32 cellular contexts compared by ENCODE assay signal in genomic region chr17:79326814-79327213, GRCh38.
"Had no signal": no experiment of that assay in that cellular context is flagged by ENCODE, and none has a peak within 500 bp of the region (broad histone marks: within the 10 kb centered on the region; RNA-seq: fewer than 3 reads in every experiment).

No MANE protein-coding gene starts in this region.

- H3K9me3 Mint-ChIP-seq: activated CD4-positive, alpha-beta memory T cell treated with anti-CD3 and anti-CD28 coated beads for 36 hours; activated CD4-positive, alpha-beta T cell treated with anti-CD3 and anti-CD28 coated beads, Interleukin-2, amount 10 ng/mL, durations not matched to agents 24 days and 14 days; activated naive CD4-positive, alpha-beta T cell treated with anti-CD3 and anti-CD28 coated beads for 36 hours; activated T-helper 1 cell treated with anti-CD3 and anti-CD28 coated beads, Interleukin-12 subunit alpha, Interleukin-12 subunit beta, Interleukin-2, Interleukin-4 antibody, amounts not matched to agents 30 ng/mL and 10 ng/mL and 1 ng/mL, durations not matched to agents 14 hours and 24 hours and 36 hours; activated T-helper 2 cell treated with anti-CD3 and anti-CD28 coated beads, Interferon-gamma antibody, Interleukin-2, Interleukin-4, amounts not matched to agents 10 μg/mL and 5 μg/mL and 100 μg/mL, durations not matched to agents 14 hours and 24 hours and 36 hours; central memory CD8-positive, alpha-beta T cell; endodermal cell; T-helper 2 cell treated with Interferon-gamma antibody and Interleukin-4, amounts not matched to agents 5 μg/mL and 100 μg/mL, for 36 hours had no signal

- H3K27ac ChIP-seq: brain microvascular endothelial cell, WERI-Rb-1 had no signal

- H3K4me3 Mint-ChIP-seq: activated CD4-positive, alpha-beta memory T cell treated with anti-CD3 and anti-CD28 coated beads for 36 hours; activated CD4-positive, alpha-beta T cell treated with anti-CD3 and anti-CD28 coated beads for 36 hours; activated CD4-positive, alpha-beta T cell treated with anti-CD3 and anti-CD28 coated beads, Interleukin-2, amount 10 ng/mL, durations not matched to agents 24 days and 14 days; activated CD8-positive, alpha-beta memory T cell treated with anti-CD3 and anti-CD28 coated beads, Interleukin-2, amount 10 ng/mL, durations not matched to agents 7 days and 5 days; activated CD8-positive, alpha-beta T cell treated with anti-CD3 and anti-CD28 coated beads, Interleukin-2, amount 10 ng/mL, durations not matched to agents 7 days and 5 days; activated naive CD4-positive, alpha-beta T cell treated with anti-CD3 and anti-CD28 coated beads for 36 hours; activated naive CD8-positive, alpha-beta T cell; activated T-helper 1 cell treated with anti-CD3 and anti-CD28 coated beads, Interleukin-12 subunit alpha, Interleukin-12 subunit beta, Interleukin-2, Interleukin-4 antibody, amounts not matched to agents 30 ng/mL and 10 ng/mL and 1 ng/mL, durations not matched to agents 14 hours and 24 hours and 36 hours; central memory CD8-positive, alpha-beta T cell; endodermal cell; T-helper 17 cell; T-helper 2 cell treated with Interferon-gamma antibody and Interleukin-4, amounts not matched to agents 5 μg/mL and 100 μg/mL, for 36 hours had no signal

- H3K27me3 Mint-ChIP-seq: activated CD4-positive, alpha-beta T cell treated with anti-CD3 and anti-CD28 coated beads, Interleukin-2, amount 10 ng/mL, durations not matched to agents 24 days and 14 days had no signal

- FAIRE-seq: astrocyte, colon, frontal cortex had no signal

- H3K27ac Mint-ChIP-seq: activated CD4-positive, alpha-beta memory T cell treated with anti-CD3 and anti-CD28 coated beads for 36 hours; activated CD4-positive, alpha-beta T cell treated with anti-CD3 and anti-CD28 coated beads for 36 hours; activated CD4-positive, alpha-beta T cell treated with anti-CD3 and anti-CD28 coated beads, Interleukin-2, amount 10 ng/mL, durations not matched to agents 24 days and 14 days; activated CD8-positive, alpha-beta memory T cell treated with anti-CD3 and anti-CD28 coated beads, Interleukin-2, amount 10 ng/mL, durations not matched to agents 7 days and 5 days; activated CD8-positive, alpha-beta T cell treated with anti-CD3 and anti-CD28 coated beads, Interleukin-2, amount 10 ng/mL, durations not matched to agents 7 days and 5 days; activated naive CD4-positive, alpha-beta T cell treated with anti-CD3 and anti-CD28 coated beads for 36 hours; activated naive CD8-positive, alpha-beta T cell; activated T-helper 1 cell treated with anti-CD3 and anti-CD28 coated beads, Interleukin-12 subunit alpha, Interleukin-12 subunit beta, Interleukin-2, Interleukin-4 antibody, amounts not matched to agents 30 ng/mL and 10 ng/mL and 1 ng/mL, durations not matched to agents 14 hours and 24 hours and 36 hours; activated T-helper 2 cell treated with anti-CD3 and anti-CD28 coated beads, Interferon-gamma antibody, Interleukin-2, Interleukin-4, amounts not matched to agents 10 μg/mL and 5 μg/mL and 100 μg/mL, durations not matched to agents 14 hours and 24 hours and 36 hours; endodermal cell; T-helper 17 cell; T-helper 2 cell treated with Interferon-gamma antibody and Interleukin-4, amounts not matched to agents 5 μg/mL and 100 μg/mL, for 36 hours had no signal

- DNase-seq: activated CD4-positive, alpha-beta memory T cell treated with anti-CD3 and anti-CD28 coated beads for 36 hours; activated CD4-positive, alpha-beta T cell treated with anti-CD3 and anti-CD28 coated beads for 36 hours; activated CD4-positive, alpha-beta T cell treated with anti-CD3 and anti-CD28 coated beads, Interleukin-2, amount 10 ng/mL, durations not matched to agents 24 days and 14 days; activated CD4-positive, CD25-positive, alpha-beta regulatory T cell; activated CD4-positive, CD25-positive, alpha-beta regulatory T cell treated with anti-CD3 and anti-CD28 coated beads, Interleukin-2, amount 50 U/mL, for 72 hours; activated CD8-positive, alpha-beta memory T cell treated with anti-CD3 and anti-CD28 coated beads, Interleukin-2, amount 10 ng/mL, durations not matched to agents 7 days and 5 days; activated CD8-positive, alpha-beta memory T cell treated with anti-CD3 and anti-CD28 coated beads, Interleukin-2, amount 50 U/mL, for 4 hours; activated CD8-positive, alpha-beta T cell treated with anti-CD3 and anti-CD28 coated beads, Interleukin-2, amount 10 ng/mL, durations not matched to agents 7 days and 5 days; activated effector memory CD4-positive, alpha-beta T cell treated with anti-CD3 and anti-CD28 coated beads, Interleukin-2, amount 50 U/mL, for 16 hours; activated naive CD4-positive, alpha-beta T cell treated with anti-CD3 and anti-CD28 coated beads for 36 hours; activated T-cell treated with anti-CD3 and anti-CD28 coated beads, Interleukin-2, amount 50 U/mL, for 1 hour; activated T-cell treated with anti-CD3 and anti-CD28 coated beads, Interleukin-2, amount 50 U/mL, for 48 hours; amniotic stem cell; anterior cingulate cortex; brain microvascular endothelial cell; effector memory CD4-positive, alpha-beta T cell; endodermal cell; foreskin fibroblast; head of caudate nucleus; T-helper 1 cell; T-helper 17 cell; T1000 had no signal

- H3K36me3 Mint-ChIP-seq: activated CD4-positive, alpha-beta memory T cell treated with anti-CD3 and anti-CD28 coated beads for 36 hours; activated CD8-positive, alpha-beta memory T cell treated with anti-CD3 and anti-CD28 coated beads, Interleukin-2, amount 10 ng/mL, durations not matched to agents 7 days and 5 days; activated naive CD8-positive, alpha-beta T cell had no signal

- H3K36me3 ChIP-seq: brain microvascular endothelial cell, WERI-Rb-1 had no signal

- ATAC-seq: activated CD4-positive, alpha-beta T cell treated with anti-CD3 and anti-CD28 coated beads for 36 hours; activated CD8-positive, alpha-beta memory T cell treated with anti-CD3 and anti-CD28 coated beads, Interleukin-2, amount 10 ng/mL, durations not matched to agents 7 days and 5 days; activated CD8-positive, alpha-beta T cell treated with anti-CD3 and anti-CD28 coated beads, Interleukin-2, amount 10 ng/mL, durations not matched to agents 7 days and 5 days; esophagus mucosa; T-helper 17 cell had no signal

- H3K4me1 Mint-ChIP-seq: activated CD4-positive, alpha-beta T cell treated with anti-CD3 and anti-CD28 coated beads for 36 hours; activated CD4-positive, alpha-beta T cell treated with anti-CD3 and anti-CD28 coated beads, Interleukin-2, amount 10 ng/mL, durations not matched to agents 24 days and 14 days; activated CD8-positive, alpha-beta memory T cell treated with anti-CD3 and anti-CD28 coated beads, Interleukin-2, amount 10 ng/mL, durations not matched to agents 7 days and 5 days; central memory CD8-positive, alpha-beta T cell; endodermal cell; T-helper 17 cell had no signal

- H3K27me3 ChIP-seq: brain microvascular endothelial cell had no signal
